Comparison of ENCODE assay signal across 7 cellular contexts in the genomic region with DNA sequence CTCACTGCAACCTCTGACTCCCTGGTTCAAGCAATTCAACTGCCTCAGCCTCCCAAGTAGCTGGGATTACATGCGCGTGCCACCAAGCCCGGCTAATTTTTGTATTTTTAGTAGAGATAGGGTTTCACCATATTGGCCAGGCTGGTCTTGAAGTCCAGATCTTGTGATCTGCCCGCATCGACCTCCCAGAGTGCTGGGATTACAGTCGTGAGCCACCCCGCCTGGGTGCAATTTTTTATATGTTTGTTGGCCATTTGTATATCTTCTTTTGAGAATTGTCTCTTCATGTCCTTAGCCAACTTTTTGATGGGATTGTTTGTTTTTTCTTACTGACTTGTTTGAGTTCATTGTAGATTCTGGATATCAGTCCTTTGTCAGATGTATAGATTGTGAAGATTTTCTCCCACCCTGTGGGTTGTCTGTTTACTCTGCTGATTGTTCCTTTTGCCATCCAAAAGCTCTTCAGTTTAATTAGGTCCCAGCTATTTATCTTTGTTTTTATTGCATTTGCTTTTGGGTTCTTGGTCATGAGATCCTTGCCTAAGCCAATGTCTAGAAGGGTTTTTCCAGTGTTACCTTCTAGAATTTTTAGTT. TPM values are rescaled to one million over a fixed set of nuclear protein-coding genes. Genes with fewer than 3 reads are reported as not detected.
DNase-seq lines count a peak whose midpoint lies in the region; ATAC-seq and TF ChIP-seq lines count a peak whose summit lies in the region.
"Not testable (repeated sequence)": the region's sequence is repeated elsewhere in the genome, so short reads cannot be mapped to it uniquely, and the experiment has no call there.

No MANE protein-coding gene starts in this region.

- H3K9me3 Mint-ChIP-seq in CD8-positive, alpha-beta T cell; stimulated activated effector memory CD8-positive, alpha-beta T cell treated with anti-CD3 and anti-CD28 coated beads, Interleukin-12 subunit alpha, Interleukin-12 subunit beta, amount 100 ng/mL, for 72 hours: not testable (repeated sequence)
- peaks cover 25% of the 10 kb centered on the region for H3K9me3 Mint-ChIP-seq in WTC11
- peaks cover 6 to 11% of the 10 kb centered on the region in 2 donors for H3K9me3 Mint-ChIP-seq in activated T-cell treated with anti-CD3 and anti-CD28 coated beads, Interleukin-2, amount 50 U/mL, for 72 hours
- peaks cover 22% of the 10 kb centered on the region for H3K9me3 Mint-ChIP-seq in activated naive CD8-positive, alpha-beta T cell treated with anti-CD3 and anti-CD28 coated beads, Interleukin-2, amount 50 U/mL, for 24 hours
- H3K9me3 Mint-ChIP-seq in naive thymus-derived CD8-positive, alpha-beta T cell = peaks cover 0 to 25% (median 3%) of the 10 kb centered on the region in 9 donors

- not testable (repeated sequence) for TF ChIP-seq CTCF in CD8-positive, alpha-beta T cell (IDR thresholded peaks at IDR 0.05); WTC11 (IDR thresholded peaks at IDR 0.05)

- POLR2A ChIA-PET in CD8-positive, alpha-beta T cell (lab: Charles Lee); naive thymus-derived CD8-positive, alpha-beta T cell (lab: Charles Lee): not testable (repeated sequence)
- POLR2A ChIA-PET in WTC11 (lab: Charles Lee) = interaction anchor here (0.6 kb wide), 1 partner anchor 75 kb away, joined by 5 read pairs; no protein-coding TSS in a partner anchor

- intact Hi-C loops in CD8-positive, alpha-beta T cell (cut with DNase I, micrococcal nuclease) = not testable (repeated sequence)

- CTCF ChIA-PET in CD8-positive, alpha-beta T cell (lab: Charles Lee) = not testable (repeated sequence)
- CTCF ChIA-PET in WTC11 (lab: Charles Lee) = interaction anchor here (0.6 to 0.7 kb wide), 2 partner anchors 159 to 244 kb away, joined by 3 to 4 read pairs; no protein-coding TSS in a partner anchor

- H3K27ac Mint-ChIP-seq in CD8-positive, alpha-beta T cell = peak overlapping the region; percentile 46
- peak overlapping the region; percentile 84 for H3K27ac Mint-ChIP-seq in WTC11
- peak overlapping the region; percentile 34 for H3K27ac Mint-ChIP-seq in activated T-cell treated with anti-CD3 and anti-CD28 coated beads, Interleukin-2, amount 50 U/mL, for 72 hours
- peak overlapping the region; percentile 44 for H3K27ac Mint-ChIP-seq in activated naive CD8-positive, alpha-beta T cell treated with anti-CD3 and anti-CD28 coated beads, Interleukin-2, amount 50 U/mL, for 24 hours
- H3K27ac Mint-ChIP-seq in naive thymus-derived CD8-positive, alpha-beta T cell = peak overlapping the region; percentile 4 to 76 (median 66)
- H3K27ac Mint-ChIP-seq in stimulated activated effector memory CD8-positive, alpha-beta T cell treated with anti-CD3 and anti-CD28 coated beads, Interleukin-12 subunit alpha, Interleukin-12 subunit beta, amount 100 ng/mL, for 72 hours = peak overlapping the region; percentile 65

- not testable (repeated sequence) for ATAC-seq in CD8-positive, alpha-beta T cell; WTC11; activated T-cell treated with anti-CD3 and anti-CD28 coated beads, Interleukin-2, amount 50 U/mL, for 72 hours (replicated peaks in 1 of 2); activated naive CD8-positive, alpha-beta T cell treated with anti-CD3 and anti-CD28 coated beads, Interleukin-2, amount 50 U/mL, for 24 hours; naive thymus-derived CD8-positive, alpha-beta T cell; stimulated activated effector memory CD8-positive, alpha-beta T cell treated with anti-CD3 and anti-CD28 coated beads, Interleukin-12 subunit alpha, Interleukin-12 subunit beta, amount 100 ng/mL, for 72 hours

- H3K27me3 ChIP-seq in CD8-positive, alpha-beta T cell (ENCODE audit: insufficient read depth, low read length) = not testable (repeated sequence)

- DNase-seq in CD8-positive, alpha-beta T cell; WTC11 (ENCODE audit: low spot score); activated T-cell treated with anti-CD3 and anti-CD28 coated beads, Interleukin-2, amount 50 U/mL, for 72 hours; activated naive CD8-positive, alpha-beta T cell treated with anti-CD3 and anti-CD28 coated beads, Interleukin-2, amount 50 U/mL, for 24 hours; naive thymus-derived CD8-positive, alpha-beta T cell; stimulated activated effector memory CD8-positive, alpha-beta T cell treated with anti-CD3 and anti-CD28 coated beads, Interleukin-12 subunit alpha, Interleukin-12 subunit beta, amount 100 ng/mL, for 72 hours (ENCODE audit: low spot score in 2 of 2): not testable (repeated sequence)
- peak; percentile 38 for DNase-seq in NCI-H748 (lab: John Stamatoyannopoulos, UW; ENCODE audit: unreplicated experiment)

- H3K36me3 Mint-ChIP-seq in CD8-positive, alpha-beta T cell = peaks cover 29% of the 10 kb centered on the region
- peaks cover 38% of the 10 kb centered on the region for H3K36me3 Mint-ChIP-seq in WTC11
- H3K36me3 Mint-ChIP-seq in activated T-cell treated with anti-CD3 and anti-CD28 coated beads, Interleukin-2, amount 50 U/mL, for 72 hours (ENCODE audit: insufficient read depth in 2 of 2) = peaks cover 14 to 48% of the 10 kb centered on the region in 2 donors
- H3K36me3 Mint-ChIP-seq in activated naive CD8-positive, alpha-beta T cell treated with anti-CD3 and anti-CD28 coated beads, Interleukin-2, amount 50 U/mL, for 24 hours (ENCODE audit: low read depth) = peaks cover 51% of the 10 kb centered on the region
- peaks cover 9 to 26% (median 12%) of the 10 kb centered on the region in 3 donors for H3K36me3 Mint-ChIP-seq in naive thymus-derived CD8-positive, alpha-beta T cell
- peaks cover 38% of the 10 kb centered on the region for H3K36me3 Mint-ChIP-seq in stimulated activated effector memory CD8-positive, alpha-beta T cell treated with anti-CD3 and anti-CD28 coated beads, Interleukin-12 subunit alpha, Interleukin-12 subunit beta, amount 100 ng/mL, for 72 hours

- not testable (repeated sequence) for H3K9me3 ChIP-seq in CD8-positive, alpha-beta T cell (ENCODE audit: low read length)

- H3K4me3 ChIP-seq in CD8-positive, alpha-beta T cell (ENCODE audit: low read depth, low read length) = not testable (repeated sequence)

- not testable (repeated sequence) for H3K27me3 Mint-ChIP-seq in CD8-positive, alpha-beta T cell (ENCODE audit: low read depth); WTC11 (ENCODE audit: low read depth); activated T-cell treated with anti-CD3 and anti-CD28 coated beads, Interleukin-2, amount 50 U/mL, for 72 hours (ENCODE audit: low read depth); activated naive CD8-positive, alpha-beta T cell treated with anti-CD3 and anti-CD28 coated beads, Interleukin-2, amount 50 U/mL, for 24 hours; naive thymus-derived CD8-positive, alpha-beta T cell

- H3K4me3 Mint-ChIP-seq in CD8-positive, alpha-beta T cell; WTC11; activated T-cell treated with anti-CD3 and anti-CD28 coated beads, Interleukin-2, amount 50 U/mL, for 72 hours; activated naive CD8-positive, alpha-beta T cell treated with anti-CD3 and anti-CD28 coated beads, Interleukin-2, amount 50 U/mL, for 24 hours; stimulated activated effector memory CD8-positive, alpha-beta T cell treated with anti-CD3 and anti-CD28 coated beads, Interleukin-12 subunit alpha, Interleukin-12 subunit beta, amount 100 ng/mL, for 72 hours: not testable (repeated sequence)
- H3K4me3 Mint-ChIP-seq in naive thymus-derived CD8-positive, alpha-beta T cell = peak overlapping the region in 9 of 10 donors; percentile 8 to 65 (median 35)

- not testable (repeated sequence) for H3K36me3 ChIP-seq in CD8-positive, alpha-beta T cell (ENCODE audit: insufficient read depth, low read length)

- H3K27ac ChIP-seq in CD8-positive, alpha-beta T cell (ENCODE audit: low read depth, low read length) = not testable (repeated sequence)

- peaks cover 81% of the 10 kb centered on the region for H3K4me1 Mint-ChIP-seq in CD8-positive, alpha-beta T cell (ENCODE audit: low read depth)
- H3K4me1 Mint-ChIP-seq in WTC11 = peaks cover 67% of the 10 kb centered on the region
- H3K4me1 Mint-ChIP-seq in activated T-cell treated with anti-CD3 and anti-CD28 coated beads, Interleukin-2, amount 50 U/mL, for 72 hours (ENCODE audit: low read depth) = peaks cover 81% of the 10 kb centered on the region
- peaks cover 81% of the 10 kb centered on the region for H3K4me1 Mint-ChIP-seq in activated naive CD8-positive, alpha-beta T cell treated with anti-CD3 and anti-CD28 coated beads, Interleukin-2, amount 50 U/mL, for 24 hours
- peaks cover 56 to 89% (median 82%) of the 10 kb centered on the region in 4 donors for H3K4me1 Mint-ChIP-seq in naive thymus-derived CD8-positive, alpha-beta T cell
- peaks cover 81% of the 10 kb centered on the region for H3K4me1 Mint-ChIP-seq in stimulated activated effector memory CD8-positive, alpha-beta T cell treated with anti-CD3 and anti-CD28 coated beads, Interleukin-12 subunit alpha, Interleukin-12 subunit beta, amount 100 ng/mL, for 72 hours

- peaks cover 35% of the 10 kb centered on the region for H3K4me1 ChIP-seq in CD8-positive, alpha-beta T cell (ENCODE audit: insufficient read depth, low read length)

RNA-seq across cellular contexts. Expression of a gene that starts 33.3 kb away (rescaled TPM):
- total RNA-seq in CD8-positive, alpha-beta T cell = 100 to 1,000 TPM; 139 to 157 TPM
- total RNA-seq in WTC11 (2021) = 113 to 115 TPM (median 114 TPM) in 3 replicates
- total RNA-seq in activated T-cell treated with anti-CD3 and anti-CD28 coated beads, Interleukin-2, amount 50 U/mL, for 72 hours = 100 to 1,000 TPM; 211 to 218 TPM
- 100 to 1,000 TPM; 153 to 170 TPM for total RNA-seq in naive thymus-derived CD8-positive, alpha-beta T cell
- 10 to 100 TPM; 10.5 to 12.5 (median 11.3) TPM for polyA plus RNA-seq in naive thymus-derived CD8-positive, alpha-beta T cell

Comparison
In these comparisons a context has a peak if more than half of its experiments do, and no peak if none do; other contexts are left out.
1. H3K27ac Mint-ChIP-seq: peak in every context shown above with its lines; median percentile 84 in WTC11; 66 in naive thymus-derived CD8-positive, alpha-beta T cell; 65 in stimulated activated effector memory CD8-positive, alpha-beta T cell treated with anti-CD3 and anti-CD28 coated beads, Interleukin-12 subunit alpha, Interleukin-12 subunit beta, amount 100 ng/mL, for 72 hours; 46 in CD8-positive, alpha-beta T cell; 44 in activated naive CD8-positive, alpha-beta T cell treated with anti-CD3 and anti-CD28 coated beads, Interleukin-2, amount 50 U/mL, for 24 hours; 34 in activated T-cell treated with anti-CD3 and anti-CD28 coated beads, Interleukin-2, amount 50 U/mL, for 72 hours.